In genomic region chr7:100923616-100924015, GRCh38 we compare ENCODE assay signal across 10 cellular contexts. TPM values are rescaled to one million over a fixed set of nuclear protein-coding genes. Genes with fewer than 3 reads are reported as not detected.
DNase-seq lines count a peak whose midpoint lies in the region; ATAC-seq, FAIRE-seq and TF ChIP-seq lines count a peak whose summit lies in the region.
"Not testable (repeated sequence)": the region's sequence is repeated elsewhere in the genome, so short reads cannot be mapped to it uniquely, and the experiment has no call there.
"Had no signal": no experiment of that assay in that cellular context is flagged by ENCODE, and none has a peak within 500 bp of the region (broad histone marks: within the 10 kb centered on the region; RNA-seq: fewer than 3 reads in every experiment).

No MANE protein-coding gene starts in this region.

- peaks cover 13% of the 10 kb centered on the region for H3K9me3 Mint-ChIP-seq in WTC11

- H3K9ac ChIP-seq in HUES6 (ENCODE audit: low read length) = peak overlapping the region; percentile 74
- not testable (repeated sequence) for H3K9ac ChIP-seq in kidney (ENCODE audit: low read length in 2 of 2); mesendoderm (ENCODE audit: low read length)

- not testable (repeated sequence) for H4K5ac ChIP-seq in mesendoderm (ENCODE audit: low read length)

- H3K36me3 ChIP-seq in HUES6 (ENCODE audit: control insufficient read depth, insufficient read depth, low read length); kidney (ENCODE audit: control insufficient read depth in 1 of 2, insufficient read depth in 2 of 2, low read length in 2 of 2); mesendoderm (ENCODE audit: control insufficient read depth, insufficient read depth, low read length): not testable (repeated sequence)

- not testable (repeated sequence) for H4K8ac ChIP-seq in mesendoderm (ENCODE audit: low read depth, low read length)

- DNase-seq in NCI-H82 treated with DMSO at 0.1 percent for 48 hours (lab: John Stamatoyannopoulos, UW; ENCODE audit: unreplicated experiment) (peak; percentile 81), kidney (peak; percentile 17), mesendoderm (peak; percentile 58)
- DNase-seq in WTC11 (ENCODE audit: low spot score) = not testable (repeated sequence)

- not testable (repeated sequence) for H2AK5ac ChIP-seq in mesendoderm (ENCODE audit: low read length)

- H3K4ac ChIP-seq in mesendoderm (ENCODE audit: low read depth, low read length) = not testable (repeated sequence)

- peak overlapping the region; percentile 40; the same call in 1 of the 2 replicates for H3K4me3 ChIP-seq in HUES6 (ENCODE audit: low read depth, low read length)
- not testable (repeated sequence) for H3K4me3 ChIP-seq in kidney (ENCODE audit: low read length in 2 of 2); mesendoderm (ENCODE audit: low read length)

- peak overlapping the region; percentile 13; the same call in 1 of the 2 replicates for H3K27ac Mint-ChIP-seq in WTC11

- H3K56ac ChIP-seq in mesendoderm (ENCODE audit: low read length) = peak overlapping the region; percentile 37

- H3K27me3 ChIP-seq in HUES6 (ENCODE audit: control insufficient read depth, insufficient read depth, low read length); mesendoderm (ENCODE audit: insufficient read depth, low read length, poor library complexity): not testable (repeated sequence)

- not testable (repeated sequence) for H3K18ac ChIP-seq in mesendoderm (ENCODE audit: low read length)

- not testable (repeated sequence) for H3K79me2 ChIP-seq in mesendoderm (ENCODE audit: control insufficient read depth, insufficient read depth, low read length)

- not testable (repeated sequence) for H2BK15ac ChIP-seq in mesendoderm (replicated peaks; ENCODE audit: low read depth)

- H3K4me3 Mint-ChIP-seq in WTC11 = peak overlapping the region; percentile 12

- H3K4me1 Mint-ChIP-seq in WTC11 = peaks cover 25% of the 10 kb centered on the region

- not testable (repeated sequence) for H3K27ac ChIP-seq in HUES6 (ENCODE audit: low read depth, low read length); kidney (ENCODE audit: low read depth in 2 of 2, low read length in 2 of 2)
- peak overlapping the region; percentile 23 for H3K27ac ChIP-seq in mesendoderm (ENCODE audit: low read depth, low read length)

- not testable (repeated sequence) for H2BK120ac ChIP-seq in mesendoderm (ENCODE audit: low read depth, low read length)

- TF ChIP-seq CTCF in WTC11 (IDR thresholded peaks at IDR 0.05); kidney (IDR thresholded peaks at IDR 0.05; ENCODE audit: borderline replicate concordance, extremely low read depth, insufficient read depth): not testable (repeated sequence)

- H3K4me2 ChIP-seq in mesendoderm (ENCODE audit: low read length) = not testable (repeated sequence)

- ATAC-seq in WTC11 = not testable (repeated sequence)

- POLR2A ChIA-PET in WTC11 (lab: Charles Lee) = not testable (repeated sequence)

- FAIRE-seq in kidney (lab: Jason Lieb, UNC) = not testable (repeated sequence)

- peaks cover 25% of the 10 kb centered on the region for H3K4me1 ChIP-seq in HUES6 (ENCODE audit: control insufficient read depth, insufficient read depth, low read length)
- not testable (repeated sequence) for H3K4me1 ChIP-seq in kidney (ENCODE audit: control insufficient read depth in 1 of 2, insufficient read depth in 1 of 2, low read depth in 1 of 2, low read length in 2 of 2); mesendoderm (ENCODE audit: control insufficient read depth, low read depth, low read length)

- H3K36me3 Mint-ChIP-seq in WTC11 = not testable (repeated sequence)

- CTCF ChIA-PET in WTC11 (lab: Charles Lee) = not testable (repeated sequence)

- H3K23ac ChIP-seq in mesendoderm (ENCODE audit: low read length) = not testable (repeated sequence)

- intact Hi-C loops in kidney (cut with DNase I) = not testable (repeated sequence)

- not testable (repeated sequence) for H3K27me3 Mint-ChIP-seq in WTC11 (ENCODE audit: low read depth)

- not testable (repeated sequence) for H2BK5ac ChIP-seq in mesendoderm (ENCODE audit: low read length)

- no CpG with 5 or more reads among the region's 4 CpGs for WGBS in mesendoderm (ENCODE audit: extremely low coverage, insufficient coverage, low lambda C conversion rate)

- not testable (repeated sequence) for H3K79me1 ChIP-seq in mesendoderm (ENCODE audit: low read length)

- not testable (repeated sequence) for H3K9me3 ChIP-seq in HUES6 (ENCODE audit: control insufficient read depth, insufficient read depth, low read depth, low read length); kidney (ENCODE audit: control insufficient read depth in 1 of 2, low read length in 2 of 2)

RNA-seq across cellular contexts. Expression of gene MUC3A, which starts 25.7 kb away (rescaled TPM):
- total RNA-seq in WTC11 (2021) = 50.6 to 74.8 TPM (median 67.2 TPM) in 3 replicates
- 39.1 TPM for total RNA-seq in kidney
- 0.65 TPM for polyA plus RNA-seq in kidney (ENCODE audit: insufficient read depth, low read depth, low replicate concordance)
- 75.9 TPM for polyA plus RNA-seq in mesendoderm (2013, experiment 1 of 2)
- polyA plus RNA-seq in mesendoderm (2013, experiment 2 of 2) = 72.9 TPM
- total RNA-seq: CD4-positive, alpha-beta memory T cell; CD4-positive, CD25-positive, alpha-beta regulatory T cell; CD8-positive, alpha-beta memory T cell had no signal
- polyA plus RNA-seq: AG04450; CD14-positive monocyte; CD4-positive, alpha-beta memory T cell; CD4-positive, CD25-positive, alpha-beta regulatory T cell; CD8-positive, alpha-beta memory T cell had no signal

RNA-seq across cellular contexts. Expression of gene ACHE, which starts 27.9 kb away (rescaled TPM):
- 6.4 to 7.7 TPM (median 6.6 TPM) in 3 replicates for total RNA-seq in WTC11 (2021)
- total RNA-seq in kidney = 3.6 TPM
- polyA plus RNA-seq in kidney (ENCODE audit: insufficient read depth, low read depth, low replicate concordance) = 1.6 TPM
- polyA plus RNA-seq in mesendoderm (2013, experiment 1 of 2) = 25.8 TPM
- 24.9 TPM for polyA plus RNA-seq in mesendoderm (2013, experiment 2 of 2)
- total RNA-seq: CD4-positive, alpha-beta memory T cell had no signal
- polyA plus RNA-seq: CD14-positive monocyte; CD4-positive, alpha-beta memory T cell; CD4-positive, CD25-positive, alpha-beta regulatory T cell had no signal

RNA-seq across cellular contexts. Expression of gene UFSP1, which starts 34.1 kb away (rescaled TPM):
- 3.9 to 4.8 TPM (median 4.6 TPM) in 3 replicates for total RNA-seq in WTC11 (2021)
- total RNA-seq in kidney = 3.4 TPM
- polyA plus RNA-seq in kidney (ENCODE audit: insufficient read depth, low read depth, low replicate concordance) = 3.8 TPM
- 2.1 TPM for polyA plus RNA-seq in mesendoderm (2013, experiment 1 of 2)
- 2.2 TPM for polyA plus RNA-seq in mesendoderm (2013, experiment 2 of 2)

RNA-seq across cellular contexts. Expression of gene MUC12, which starts 45.7 kb away (rescaled TPM):
- total RNA-seq in WTC11 (2021) (5.7 to 6.5 TPM (median 5.8 TPM) in 3 replicates), kidney (3.8 TPM)
- polyA plus RNA-seq in kidney (ENCODE audit: insufficient read depth, low read depth, low replicate concordance) = not detected
- polyA plus RNA-seq in mesendoderm (2013, experiment 1 of 2) = 4.6 TPM
- polyA plus RNA-seq in mesendoderm (2013, experiment 2 of 2) = 5.6 TPM
- total RNA-seq: CD4-positive, alpha-beta memory T cell; CD4-positive, CD25-positive, alpha-beta regulatory T cell had no signal
- polyA plus RNA-seq: CD14-positive monocyte had no signal

RNA-seq across cellular contexts. Expression of gene SRRT, which starts 48.7 kb away (rescaled TPM):
- 209 to 238 TPM (median 233 TPM) in 3 replicates for total RNA-seq in WTC11 (2021)
- 127 TPM for total RNA-seq in kidney
- polyA plus RNA-seq in kidney (ENCODE audit: insufficient read depth, low read depth, low replicate concordance) = 58.2 TPM
- polyA plus RNA-seq in mesendoderm (2013, experiment 1 of 2) = 168 TPM
- polyA plus RNA-seq in mesendoderm (2013, experiment 2 of 2) = 157 TPM
